In the genomic region with DNA sequence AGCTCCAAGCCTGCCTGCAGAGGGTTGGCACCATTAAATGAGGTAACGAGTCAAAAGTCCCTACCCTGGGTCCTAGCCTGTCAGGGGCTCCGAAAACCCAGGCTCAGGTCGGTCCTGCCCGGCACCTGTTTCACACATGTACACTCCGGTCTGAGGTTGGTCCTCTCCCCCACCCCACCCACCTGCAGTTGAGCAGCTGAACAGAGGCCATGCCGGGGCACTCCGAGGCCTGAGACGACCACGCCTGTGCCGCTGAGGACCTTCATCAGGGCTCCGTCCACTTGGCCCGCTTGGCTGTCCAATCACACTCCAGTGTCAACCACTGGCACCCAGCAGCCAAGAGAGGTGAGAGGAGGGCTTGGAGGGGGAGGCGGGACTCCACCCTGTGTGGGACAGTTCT, we compare ENCODE assay signal across 11 cellular contexts. TPM values are rescaled to one million over a fixed set of nuclear protein-coding genes. Genes with fewer than 3 reads are reported as not detected.
DNase-seq lines count a peak whose midpoint lies in the region; ATAC-seq and TF ChIP-seq lines count a peak whose summit lies in the region.
"Had no signal": no experiment of that assay in that cellular context is flagged by ENCODE, and none has a peak within 500 bp of the region (broad histone marks: within the 10 kb centered on the region; RNA-seq: fewer than 3 reads in every experiment).

No MANE protein-coding gene starts in this region.

- peaks cover 19% of the 10 kb centered on the region for H3K4me1 Mint-ChIP-seq in CD8-positive, alpha-beta T cell (ENCODE audit: low read depth)
- peaks cover 49% of the 10 kb centered on the region for H3K4me1 Mint-ChIP-seq in nephron progenitor cell

- H3K9me3 Mint-ChIP-seq in CD8-positive, alpha-beta T cell = no peaks in the 10 kb centered on the region
- H3K9me3 Mint-ChIP-seq in nephron progenitor cell = no peaks in the 10 kb centered on the region

- peak overlapping the region; percentile 96 for H3K9ac ChIP-seq in Loucy (ENCODE audit: low read depth, low read length, poor library complexity, severe bottlenecking)

- H3K79me2 ChIP-seq in Loucy (ENCODE audit: insufficient read depth, low read length) = peaks cover 27% of the 10 kb centered on the region

- H3K27ac Mint-ChIP-seq in CD8-positive, alpha-beta T cell = peak overlapping the region; percentile 27
- H3K27ac Mint-ChIP-seq in nephron progenitor cell = no peak overlapping the region

- peaks cover 6% of the 10 kb centered on the region for H4K20me1 ChIP-seq in Loucy (ENCODE audit: insufficient read depth, low read length, poor library complexity, severe bottlenecking)

- H3K4me3 ChIP-seq in CD8-positive, alpha-beta T cell (ENCODE audit: low read depth, low read length) = no peak overlapping the region
- peak overlapping the region; percentile 95 for H3K4me3 ChIP-seq in Loucy (ENCODE audit: low read length, poor library complexity, severe bottlenecking)
- peak overlapping the region; percentile 98 for H3K4me3 ChIP-seq in brain microvascular endothelial cell (ENCODE audit: low read depth, low read length)
- H3K4me3 ChIP-seq in H7 (ENCODE audit: insufficient read depth, low read depth, low read length) = no peak overlapping the region

- no peaks in the 10 kb centered on the region for H3F3A ChIP-seq in Loucy (ENCODE audit: low read depth)

- H2AFZ ChIP-seq in Loucy (ENCODE audit: low read length) = no peak overlapping the region

- H3K36me3 ChIP-seq in CD8-positive, alpha-beta T cell (ENCODE audit: insufficient read depth, low read length) = peaks cover 19% of the 10 kb centered on the region
- peaks cover 10% of the 10 kb centered on the region; the same call in 1 of the 2 replicates for H3K36me3 ChIP-seq in Loucy (ENCODE audit: insufficient read depth, low read length)
- H3K36me3 ChIP-seq in brain microvascular endothelial cell (replicated peaks) = peaks cover 21% of the 10 kb centered on the region
- peaks cover 3% of the 10 kb centered on the region for H3K36me3 ChIP-seq in H7 (replicated peaks; ENCODE audit: control insufficient read depth, insufficient read depth, low read length)

- H3K27ac ChIP-seq in CD8-positive, alpha-beta T cell (ENCODE audit: low read depth, low read length) = no peak overlapping the region
- no peak overlapping the region for H3K27ac ChIP-seq in brain microvascular endothelial cell
- H3K27ac ChIP-seq: ascending aorta had no signal

- DNase-seq in CD8-positive, alpha-beta T cell = no peak
- no peak for DNase-seq in brain microvascular endothelial cell
- no peak for DNase-seq in nephron progenitor cell
- no peak for DNase-seq in NCI-H146 (lab: John Stamatoyannopoulos, UW)
- DNase-seq in central memory CD4-positive, alpha-beta T cell = no peak
- no peak for DNase-seq in head of caudate nucleus
- no peak for DNase-seq in H7
- DNase-seq: stimulated activated CD8-positive, alpha-beta memory T cell treated with anti-CD3 and anti-CD28 coated beads, Interleukin-4, amount 100 ng/mL, for 48 hours had no signal

- no peaks in the 10 kb centered on the region for H3K27me3 Mint-ChIP-seq in CD8-positive, alpha-beta T cell (ENCODE audit: low read depth)
- peaks cover 5% of the 10 kb centered on the region for H3K27me3 Mint-ChIP-seq in nephron progenitor cell (ENCODE audit: low read depth, poor library complexity)

- no peaks in the 10 kb centered on the region for H3K9me2 ChIP-seq in Loucy (replicated peaks; ENCODE audit: low read depth, low read length)

- CTCF ChIA-PET in CD8-positive, alpha-beta T cell (lab: Charles Lee) = interaction anchor here (1.1 to 7.6 kb wide), 5 partner anchors 19 to 207 kb away, joined by 3 to 42 read pairs (median 4); a partner anchor contains a TSS

- intact Hi-C loops in CD8-positive, alpha-beta T cell (cut with DNase I, micrococcal nuclease) = loop anchor here (5.0 kb wide), 3 partner anchors 610 to 975 kb away; a partner anchor contains a TSS
- intact Hi-C loops in head of caudate nucleus (cut with DNase I) = no loop called here

- peak overlapping the region; percentile 97 for H3K4me2 ChIP-seq in Loucy (ENCODE audit: low read depth, low read length, poor library complexity, severe bottlenecking)

- in situ Hi-C loops in brain microvascular endothelial cell (cut with HindIII; ENCODE audit: low pct_ligation_motif_present, low sequenced_read_pairs) = no loop called here

- H3K9me3 ChIP-seq in CD8-positive, alpha-beta T cell (ENCODE audit: low read length) = no peaks in the 10 kb centered on the region
- no peaks in the 10 kb centered on the region for H3K9me3 ChIP-seq in Loucy (ENCODE audit: insufficient read depth, low read depth, low read length)
- H3K9me3 ChIP-seq: ascending aorta had no signal

- TF ChIP-seq CTCF in CD8-positive, alpha-beta T cell (IDR thresholded peaks at IDR 0.05) = no peak
- TF ChIP-seq CTCF in Loucy (conservative IDR thresholded peaks at IDR 0.05; ENCODE audit: low read length) (no peak), brain microvascular endothelial cell (IDR thresholded peaks at IDR 0.05; ENCODE audit: low read depth, low read length, missing control alignments) (no peak), nephron progenitor cell (IDR thresholded peaks at IDR 0.05) (no peak)

- peak overlapping the region; percentile 92 for H3K4me3 Mint-ChIP-seq in CD8-positive, alpha-beta T cell
- peak overlapping the region; percentile 92 for H3K4me3 Mint-ChIP-seq in nephron progenitor cell

- POLR2A ChIA-PET in CD8-positive, alpha-beta T cell (lab: Charles Lee) = interaction anchor here (0.9 to 1.3 kb wide), 4 partner anchors 15 to 106 kb away, joined by 3 to 5 read pairs (median 4); a partner anchor contains a TSS

- peaks cover 24% of the 10 kb centered on the region for H3K4me1 ChIP-seq in CD8-positive, alpha-beta T cell (ENCODE audit: insufficient read depth, low read length)
- H3K4me1 ChIP-seq in Loucy (ENCODE audit: insufficient read depth, low read length, poor library complexity, severe bottlenecking) = peaks cover 17% of the 10 kb centered on the region

- ATAC-seq in CD8-positive, alpha-beta T cell = no peak

- H3K27me3 ChIP-seq in CD8-positive, alpha-beta T cell (ENCODE audit: insufficient read depth, low read length) = no peaks in the 10 kb centered on the region
- H3K27me3 ChIP-seq in Loucy (ENCODE audit: insufficient read depth, low read length, poor library complexity, severe bottlenecking) = no peaks in the 10 kb centered on the region
- no peaks in the 10 kb centered on the region for H3K27me3 ChIP-seq in brain microvascular endothelial cell (replicated peaks)
- H3K27me3 ChIP-seq in H7 (ENCODE audit: control insufficient read depth, insufficient read depth, low read length) = no peaks in the 10 kb centered on the region
- H3K27me3 ChIP-seq: ascending aorta had no signal

- peaks cover 29% of the 10 kb centered on the region for H3K36me3 Mint-ChIP-seq in CD8-positive, alpha-beta T cell
- H3K36me3 Mint-ChIP-seq in nephron progenitor cell (ENCODE audit: low read depth) = peaks cover 6% of the 10 kb centered on the region

RNA-seq across cellular contexts. Expression of a gene that starts 1.6 kb away (rescaled TPM):
- total RNA-seq in CD8-positive, alpha-beta T cell = 10 to 100 TPM; 48.8 to 49.5 TPM
- 60.5 and 62.5 TPM in 2 replicates for total RNA-seq in H7 (2014; rRNA removed; shearing (Covaris generic))

RNA-seq across cellular contexts. Expression of a gene that starts 25.0 kb away (rescaled TPM):
- 100 to 1,000 TPM; 165 to 166 TPM for total RNA-seq in CD8-positive, alpha-beta T cell
- 157 and 165 TPM in 2 replicates for total RNA-seq in H7 (2014; rRNA removed; shearing (Covaris generic))

RNA-seq across cellular contexts. Expression of a gene that starts 42.2 kb away (rescaled TPM):
- under 1 TPM; 0.60 to 0.64 TPM for total RNA-seq in CD8-positive, alpha-beta T cell
- total RNA-seq in H7 (2014; rRNA removed; shearing (Covaris generic)) = not detected in 2 replicates
- total RNA-seq: ascending aorta, posterior vena cava had no signal

RNA-seq across cellular contexts. Expression of a gene that starts 42.7 kb away (rescaled TPM):
- 10 to 100 TPM; 24.9 to 25.7 TPM for total RNA-seq in CD8-positive, alpha-beta T cell
- total RNA-seq in H7 (2014; rRNA removed; shearing (Covaris generic)) = 0.18 and 0.48 TPM in 2 replicates

Comparison
In these comparisons a context has a peak if more than half of its experiments do, and no peak if none do; other contexts are left out.
1. H3K4me3 ChIP-seq: peak in Loucy (single experiment) and brain microvascular endothelial cell (single experiment); none in CD8-positive, alpha-beta T cell (single experiment) and H7 (single experiment).